Comparison of ENCODE assay signal across 1 cellular context in genomic region chr1:161238039-161238473, GRCh38.
TF ChIP-seq lines count a peak whose summit lies in the region.

NR1I3 (minus strand) TSS chr1:161238203; CDS start chr1:161236565, 1,638 bp downstream.

TF ChIP-seq in HepG2, 621 proteins besides CTCF, POLR2A, EP300 and RAD21 (continued from another document and continues in another):
- TF ChIP-seq EED (CRISPR knock-in tag; IDR thresholded peaks at IDR 0.05) (no peak), KDM5B (CRISPR knock-in tag; IDR thresholded peaks at IDR 0.05; ENCODE audit: borderline replicate concordance) (no peak; the same call in 1 of the 2 replicates), TBP (CRISPR knock-in tag; IDR thresholded peaks at IDR 0.05) (no peak), SATB2 (CRISPR knock-in tag; IDR thresholded peaks at IDR 0.05) (no peak), ZSCAN29 (CRISPR knock-in tag; conservative IDR thresholded peaks at IDR 0.05) (0 out of 2 replicates have a peak, but pooled peaks have one; percentile 49), TEAD3 (CRISPR knock-in tag; optimal IDR thresholded peaks at IDR 0.05; ENCODE audit: borderline replicate concordance) (peak; percentile 76), TBL1XR1 (IDR thresholded peaks at IDR 0.05; ENCODE audit: borderline replicate concordance, low read length, partially characterized antibody) (peak; percentile 70), ZNF552 (CRISPR knock-in tag; IDR thresholded peaks at IDR 0.05; ENCODE audit: borderline replicate concordance) (no peak), ZNF274 (CRISPR knock-in tag; IDR thresholded peaks at IDR 0.05) (no peak), ZNF747 (CRISPR knock-in tag; IDR thresholded peaks at IDR 0.05; ENCODE audit: borderline replicate concordance) (0 out of 2 replicates have a peak, but pooled peaks have one; percentile 59), ZFY (CRISPR knock-in tag; IDR thresholded peaks at IDR 0.05) (no peak), BORCS8-MEF2B (CRISPR knock-in tag; IDR thresholded peaks at IDR 0.05) (no peak), ZXDC (CRISPR knock-in tag; IDR thresholded peaks at IDR 0.05) (no peak), ZNF343 (CRISPR knock-in tag; IDR thresholded peaks at IDR 0.05) (no peak), SOX13 (IDR thresholded peaks at IDR 0.05) (no peak), SOX13 (CRISPR knock-in tag; conservative IDR thresholded peaks at IDR 0.05 in 1 of 2, IDR thresholded peaks at IDR 0.05 in 1 of 2) (peak in 1 of 2 experiments; percentile 56; a peak in 2 of 4 replicates), SNRNP70 (IDR thresholded peaks at IDR 0.05; ENCODE audit: low read depth, low read length) (no peak), SMAD1 (CRISPR knock-in tag; IDR thresholded peaks at IDR 0.05; ENCODE audit: borderline replicate concordance, low read depth) (no peak), MBD4 (IDR thresholded peaks at IDR 0.05; ENCODE audit: borderline replicate concordance, low read length) (no peak), SRY (CRISPR knock-in tag; IDR thresholded peaks at IDR 0.05) (no peak), ATM (IDR thresholded peaks at IDR 0.05; ENCODE audit: borderline replicate concordance) (no peak), MYC (CRISPR knock-in tag; IDR thresholded peaks at IDR 0.05; ENCODE audit: borderline replicate concordance) (no peak), E2F1 (CRISPR knock-in tag; IDR thresholded peaks at IDR 0.05) (no peak), MLLT10 (CRISPR knock-in tag; IDR thresholded peaks at IDR 0.05) (no peak), ZNF543 (CRISPR knock-in tag; IDR thresholded peaks at IDR 0.05) (no peak), NFIB (CRISPR knock-in tag; IDR thresholded peaks at IDR 0.05; ENCODE audit: borderline replicate concordance) (no peak), ZBTB20 (CRISPR knock-in tag; IDR thresholded peaks at IDR 0.05; ENCODE audit: borderline replicate concordance, low read depth) (peak; percentile 57; the same call in 1 of the 2 replicates), CENPBD1 (CRISPR knock-in tag; IDR thresholded peaks at IDR 0.05; ENCODE audit: borderline replicate concordance, low read depth) (no peak), FOXO4 (CRISPR knock-in tag; conservative IDR thresholded peaks at IDR 0.05) (no peak), FOXJ3 (CRISPR knock-in tag; IDR thresholded peaks at IDR 0.05; ENCODE audit: borderline replicate concordance) (no peak), MXI1 (IDR thresholded peaks at IDR 0.05; ENCODE audit: borderline replicate concordance, low read depth, low read length) (peak; percentile 68; the same call in 1 of the 3 replicates), HOXA5 (CRISPR knock-in tag; IDR thresholded peaks at IDR 0.05) (no peak), PHF21A (CRISPR knock-in tag; IDR thresholded peaks at IDR 0.05) (peak; percentile 92), ZNF768 (CRISPR knock-in tag; IDR thresholded peaks at IDR 0.05) (no peak), ZNF10 (CRISPR knock-in tag; IDR thresholded peaks at IDR 0.05; ENCODE audit: borderline replicate concordance, low read depth) (no peak), PHF20 (CRISPR knock-in tag; IDR thresholded peaks at IDR 0.05) (no peak), NR2F6 (IDR thresholded peaks at IDR 0.05) (peak; percentile 90; the same call in 1 of the 2 replicates), NR2F6 (CRISPR knock-in tag; IDR thresholded peaks at IDR 0.05) (peak; percentile 92), RARA (CRISPR knock-in tag; IDR thresholded peaks at IDR 0.05) (peak; percentile 97), ARNT (IDR thresholded peaks at IDR 0.05) (no peak), ZBTB33 (CRISPR knock-in tag; IDR thresholded peaks at IDR 0.05) (no peak), ZNF83 (CRISPR knock-in tag; IDR thresholded peaks at IDR 0.05; ENCODE audit: borderline replicate concordance) (no peak), ZNF678 (CRISPR knock-in tag; IDR thresholded peaks at IDR 0.05) (no peak), ZBTB7A (CRISPR knock-in tag; IDR thresholded peaks at IDR 0.05) (no peak), AFF4 (CRISPR knock-in tag; IDR thresholded peaks at IDR 0.05) (no peak), KLF12 (CRISPR knock-in tag; IDR thresholded peaks at IDR 0.05; ENCODE audit: borderline replicate concordance) (no peak), ZNF576 (CRISPR knock-in tag; IDR thresholded peaks at IDR 0.05) (no peak), CEBPB (IDR thresholded peaks at IDR 0.05; ENCODE audit: borderline replicate concordance, low read depth, low read length) (no peak), ZNF224 (CRISPR knock-in tag; IDR thresholded peaks at IDR 0.05) (no peak), KLF13 (CRISPR knock-in tag; IDR thresholded peaks at IDR 0.05) (no peak), ZSCAN5A (CRISPR knock-in tag; IDR thresholded peaks at IDR 0.05; ENCODE audit: borderline replicate concordance) (peak; percentile 78; the same call in 1 of the 2 replicates), ZFP36L2 (CRISPR knock-in tag; IDR thresholded peaks at IDR 0.05) (no peak), MEF2D (CRISPR knock-in tag; IDR thresholded peaks at IDR 0.05) (peak; percentile 31; the same call in 1 of the 2 replicates), HOXA7 (CRISPR knock-in tag; IDR thresholded peaks at IDR 0.05) (no peak), TSC22D2 (CRISPR knock-in tag; IDR thresholded peaks at IDR 0.05; ENCODE audit: borderline replicate concordance) (no peak), ZNF430 (CRISPR knock-in tag; IDR thresholded peaks at IDR 0.05) (0 out of 2 replicates have a peak, but pooled peaks have one; percentile 36), ZSCAN25 (CRISPR knock-in tag; IDR thresholded peaks at IDR 0.05) (no peak), TRIM22 (IDR thresholded peaks at IDR 0.05) (no peak), FLYWCH1 (CRISPR knock-in tag; IDR thresholded peaks at IDR 0.05) (no peak), SP2 (CRISPR knock-in tag; IDR thresholded peaks at IDR 0.05) (no peak), ATF1 (CRISPR knock-in tag; IDR thresholded peaks at IDR 0.05) (no peak)
